8 cellular contexts compared by ENCODE assay signal in the genomic region with DNA sequence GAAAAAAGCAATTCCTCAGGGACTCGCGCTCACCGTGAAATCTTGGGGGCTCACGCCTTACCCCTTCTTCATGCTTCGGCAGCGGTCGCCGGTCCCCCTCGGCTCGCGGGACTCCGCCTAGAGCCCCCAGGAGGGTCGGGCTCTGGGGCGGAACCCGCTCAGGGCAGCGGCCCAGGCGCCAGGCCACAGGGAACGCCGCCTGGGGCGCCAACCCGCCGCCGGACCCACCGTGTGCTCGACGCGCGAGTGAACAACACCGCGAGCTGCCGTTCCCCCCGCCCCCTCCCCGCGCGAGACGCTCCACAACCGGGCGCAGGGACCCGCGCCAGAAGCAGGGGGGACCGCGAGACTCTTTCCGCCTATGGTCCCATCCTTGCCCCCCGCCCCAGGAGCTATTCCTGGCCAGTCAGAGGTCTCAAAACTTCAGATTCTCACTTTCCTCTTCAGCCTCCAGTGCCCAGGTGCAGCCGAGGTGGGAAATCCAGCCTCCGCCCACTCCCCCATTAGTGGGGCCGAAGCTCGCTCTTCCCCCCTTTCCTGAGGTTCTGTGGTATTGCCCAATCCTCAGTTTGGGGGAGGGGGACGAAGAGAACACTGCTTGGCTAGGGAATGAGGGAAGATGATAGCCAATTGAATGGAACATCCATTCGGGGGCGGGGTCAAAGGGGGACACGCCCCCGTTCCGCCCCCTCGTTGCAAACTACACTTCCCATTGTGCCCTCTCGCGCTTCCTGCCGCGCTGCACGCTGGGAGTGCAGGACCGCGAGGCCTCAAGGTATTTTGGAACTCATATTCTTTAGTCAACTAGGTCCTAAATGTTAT. TPM values are rescaled to one million over a fixed set of nuclear protein-coding genes. Genes with fewer than 3 reads are reported as not detected.
DNase-seq lines count a peak whose midpoint lies in the region; ATAC-seq and TF ChIP-seq lines count a peak whose summit lies in the region.

TSS of gene WASF1 (minus strand) at position 265 of the 822 bp plus-strand sequence. CDS start 52,069 bp downstream, outside the sequence.

- peak within 1 kb of the TSS; percentile 74 to 98 for H4K8ac ChIP-seq in IMR-90 (ENCODE audit: low read depth in 2 of 2, low read length in 2 of 2)

- peaks cover 87% of the 10 kb centered on the region for H3K79me2 ChIP-seq in OCI-LY7 (ENCODE audit: insufficient read depth, low read depth, low read length)

- peak within 1 kb of the TSS; percentile 93 for H3K56ac ChIP-seq in IMR-90 (ENCODE audit: extremely low read depth, insufficient read depth, low read length)

- H3K9ac ChIP-seq in IMR-90 (ENCODE audit: low read depth, low read length): peak within 1 kb of the TSS; percentile 98

- ATAC-seq in GM21529 (IDR thresholded peaks at IDR 0.05; ENCODE audit: unreplicated experiment) (peak; percentile 84), IMR-90 (ENCODE audit: low read depth) (peak; percentile 95)

- H3K4me2 ChIP-seq in IMR-90 (ENCODE audit: low read depth, low read length) (peak within 1 kb of the TSS; percentile 92), OCI-LY7 (ENCODE audit: low read length) (peak within 1 kb of the TSS; percentile 95)

- WGBS in IMR-90 (ENCODE audit: extremely low coverage in 2 of 2, insufficient read length in 1 of 2), 2 experiments: 0% methylated on average over 10 of the region's 62 CpGs; no CpG with 5 or more reads in 1 of the 2 experiments

- peak within 1 kb of the TSS; percentile 93 for H3K14ac ChIP-seq in IMR-90 (replicated peaks; ENCODE audit: low read depth, low read length)

- DNase-seq in D341Med (ENCODE audit: low spot score) (peak; percentile 90), IMR-90 (peak; percentile 98), OCI-LY7 (ENCODE audit: low spot score) (peak; percentile 97), activated T-cell treated with anti-CD3 and anti-CD28 coated beads for 4 hours (peak; percentile 88), epithelial cell of prostate (ENCODE audit: low read depth, low spot score) (peak; percentile 89)
- peak; percentile 78 to 82 for DNase-seq in stimulated activated CD8-positive, alpha-beta memory T cell treated with anti-CD3 and anti-CD28 coated beads, Interleukin-2, amount 100 ng/mL, for 48 hours (ENCODE audit: low read depth in 2 of 2)

- H3K9me2 ChIP-seq in OCI-LY7 (ENCODE audit: insufficient read depth, low read length): no peaks in the 10 kb centered on the region

- in situ Hi-C loops in IMR-90 (cut with MboI; ENCODE audit: low sequenced_read_pairs): no loop called here

- H3K23ac ChIP-seq in IMR-90 (ENCODE audit: low read depth, low read length): peak within 1 kb of the TSS; percentile 96

- H3K9me3 ChIP-seq in IMR-90 (ENCODE audit: control insufficient read depth, insufficient read depth, low read length) (no peaks in the 10 kb centered on the region), OCI-LY7 (ENCODE audit: low read length) (no peaks in the 10 kb centered on the region), mononuclear cell (ENCODE audit: low read depth, low read length) (no peaks in the 10 kb centered on the region)

- no TSS peak for BruUV-seq in IMR-90 (replicated peaks; lab: Mats Ljungman, UMichigan)
- no TSS peak for BruUV-seq in OCI-LY7 (replicated peaks; lab: Mats Ljungman, UMichigan)

- peak within 1 kb of the TSS; percentile 22; the same call in 1 of the 2 replicates for H2AK5ac ChIP-seq in IMR-90 (ENCODE audit: low read depth, low read length)

- H2AFZ ChIP-seq in IMR-90 (replicated peaks; ENCODE audit: low read length, poor library complexity) (peak within 1 kb of the TSS; percentile 99), OCI-LY7 (ENCODE audit: low read length) (peak within 1 kb of the TSS; percentile 76)

- H3K27me3 ChIP-seq in IMR-90 (ENCODE audit: control insufficient read depth, insufficient read depth, low read length) (no peaks in the 10 kb centered on the region), mononuclear cell (ENCODE audit: insufficient read depth, low read length) (peaks cover 17% of the 10 kb centered on the region)

- TF ChIP-seq POLR2A in IMR-90 (IDR thresholded peaks at IDR 0.05; ENCODE audit: low read depth, low read length): no peak; the same call in 1 of the 2 replicates

- 0 out of 2 replicates have a peak, but pooled peaks cover 3% of the 10 kb centered on the region for H4K20me1 ChIP-seq in IMR-90 (ENCODE audit: insufficient read depth, low read length)
- H4K20me1 ChIP-seq in OCI-LY7 (ENCODE audit: insufficient read depth, low read length): peaks cover 21% of the 10 kb centered on the region; the same call in 1 of the 2 replicates

- H3K27ac ChIP-seq in IMR-90 (ENCODE audit: insufficient read depth, low read length): peak within 1 kb of the TSS; percentile 98
- H3K27ac ChIP-seq in OCI-LY7 (ENCODE audit: low read depth, low read length, poor library complexity, severe bottlenecking): peak within 1 kb of the TSS; percentile 74
- H3K27ac ChIP-seq in epithelial cell of prostate: peak within 1 kb of the TSS; percentile 59

- H3K79me1 ChIP-seq in IMR-90 (ENCODE audit: low read depth in 1 of 2, low read length in 2 of 2): peaks cover 12 to 38% of the 10 kb centered on the region in 2 experiments

- no peaks in the 10 kb centered on the region for H3K36me3 ChIP-seq in IMR-90 (ENCODE audit: control insufficient read depth, insufficient read depth, low read length)
- H3K36me3 ChIP-seq in OCI-LY7 (ENCODE audit: insufficient read depth, low read length): peaks cover 23% of the 10 kb centered on the region; the same call in 1 of the 2 replicates

- peak within 1 kb of the TSS; percentile 96 for H4K91ac ChIP-seq in IMR-90 (ENCODE audit: insufficient read depth, low read depth, low read length)

- peaks cover 8% of the 10 kb centered on the region for H3K9me1 ChIP-seq in IMR-90 (ENCODE audit: insufficient read depth, low read length)

- dilution Hi-C loops in IMR-90 (cut with HindIII; ENCODE audit: low sequenced_read_pairs, unreplicated experiment): no loop called here

- peak within 1 kb of the TSS; percentile 83 for H4K5ac ChIP-seq in IMR-90 (ENCODE audit: low read depth, low read length)

- TF ChIP-seq CTCF in IMR-90 (conservative IDR thresholded peaks at IDR 0.05; ENCODE audit: low read depth, low read length) (no peak), OCI-LY7 (conservative IDR thresholded peaks at IDR 0.05; ENCODE audit: low read length) (no peak)

- peak within 1 kb of the TSS; percentile 96 for H2BK5ac ChIP-seq in IMR-90 (ENCODE audit: low read depth, low read length, poor library complexity, severe bottlenecking)

- peak within 1 kb of the TSS; percentile 25; the same call in 2 of the 3 replicates for H2BK15ac ChIP-seq in IMR-90 (ENCODE audit: low read depth, low read length)

- intact Hi-C loops in IMR-90 (cut with micrococcal nuclease): loop anchor here (2.0 to 5.0 kb wide), 4 partner anchors 83 to 163 kb away; no protein-coding TSS in a partner anchor
- intact Hi-C loops in OCI-LY7 (cut with micrococcal nuclease; ENCODE audit: unreplicated experiment): loop anchor here (2.0 to 10.0 kb wide), 7 partner anchors 27 to 695 kb away; partner anchors contain the start of genes AK9, AMD1 and FIG4

- CTCF ChIA-PET in IMR-90 (lab: Yijun Ruan, JAX) (interaction anchor here (1.8 to 2.5 kb wide), 2 partner anchors 140 to 211 kb away, joined by 4 to 19 read pairs; no protein-coding TSS in a partner anchor), OCI-LY7 (lab: Charles Lee; ENCODE audit: unreplicated experiment) (interaction anchor here (0.6 to 3.1 kb wide), 4 partner anchors 27 to 462 kb away, joined by 3 to 20 read pairs (median 5); no protein-coding TSS in a partner anchor)

- H3K18ac ChIP-seq in IMR-90 (ENCODE audit: low read depth, low read length): peak within 1 kb of the TSS; percentile 94

- H2BK120ac ChIP-seq in IMR-90 (ENCODE audit: low read depth, low read length): peak within 1 kb of the TSS; percentile 97

- peak within 1 kb of the TSS; percentile 96 for H2AK9ac ChIP-seq in IMR-90 (replicated peaks; ENCODE audit: low read depth, low read length, poor library complexity)

- H3K4ac ChIP-seq in IMR-90 (ENCODE audit: low read depth, low read length): peak within 1 kb of the TSS; percentile 94

- peak within 1 kb of the TSS; percentile 84; the same call in 1 of the 2 replicates for H2BK20ac ChIP-seq in IMR-90 (ENCODE audit: low read depth, low read length)

- no peak for TF ChIP-seq RAD21 in IMR-90 (IDR thresholded peaks at IDR 0.05; ENCODE audit: low read length)

- H3K4me1 ChIP-seq in IMR-90 (ENCODE audit: control insufficient read depth, insufficient read depth, low read length): 0 out of 2 replicates have a peak, but pooled peaks cover 5% of the 10 kb centered on the region
- peaks cover 51% of the 10 kb centered on the region for H3K4me1 ChIP-seq in OCI-LY7 (ENCODE audit: insufficient read depth, low read length, poor library complexity, severe bottlenecking)
- peaks cover 32% of the 10 kb centered on the region for H3K4me1 ChIP-seq in mononuclear cell (ENCODE audit: insufficient read depth, low read length)

- POLR2A ChIA-PET in IMR-90 (lab: Charles Lee; ENCODE audit: unreplicated experiment): interaction anchor here (0.5 to 0.7 kb wide), 2 partner anchors 26 to 68 kb away, joined by 3 read pairs; no protein-coding TSS in a partner anchor
- POLR2A ChIA-PET in OCI-LY7 (lab: Charles Lee): interaction anchor here (0.5 to 5.5 kb wide), 19 partner anchors 8 to 1009 kb away, joined by 3 to 55 read pairs (median 3); partner anchors contain the start of genes AK9 and FIG4

- peak within 1 kb of the TSS; percentile 81 for H3K4me3 ChIP-seq in IMR-90 (ENCODE audit: insufficient read depth, low read depth, low read length)
- peak within 1 kb of the TSS; percentile 83 for H3K4me3 ChIP-seq in OCI-LY7 (ENCODE audit: low read depth, low read length, poor library complexity, severe bottlenecking)
- peak within 1 kb of the TSS; percentile 93 for H3K4me3 ChIP-seq in mononuclear cell (ENCODE audit: low read length)

TF ChIP-seq in IMR-90, 13 proteins besides CTCF, POLR2A, EP300 and RAD21 (continues in another document):
- TF ChIP-seq MAZ (IDR thresholded peaks at IDR 0.05; ENCODE audit: borderline replicate concordance, low read depth, low read length) (no peak; the same call in 1 of the 2 replicates), CHD1 (IDR thresholded peaks at IDR 0.05; ENCODE audit: low read depth, low read length) (no peak; the same call in 1 of the 2 replicates), RFX5 (IDR thresholded peaks at IDR 0.05; ENCODE audit: low read depth, low read length) (no peak), FOS (IDR thresholded peaks at IDR 0.05; ENCODE audit: low read depth, low read length) (no peak), CEBPB (IDR thresholded peaks at IDR 0.05; ENCODE audit: low read depth, low read length) (peak; percentile 99)

RNA-seq across cellular contexts. Expression of gene WASF1, which starts in this region (rescaled TPM):
- total RNA-seq in IMR-90 (2012; rRNA removed): 3.0 and 4.4 TPM in 2 replicates
- 15.6 and 17.3 TPM in 2 replicates for polyA plus RNA-seq in IMR-90 (2012; rRNA removed)
- polyA plus RNA-seq in IMR-90 (2012; cell fraction: cytosol; rRNA removed): 9.0 and 11.2 TPM in 2 replicates
- polyA plus RNA-seq in IMR-90 (2012; cell fraction: nucleus; rRNA removed; ENCODE audit: low replicate concordance): 11.4 and 19.1 TPM in 2 replicates
- 21.7 and 34.6 TPM in 2 replicates for total RNA-seq in OCI-LY7 (2014; rRNA removed; shearing (Covaris generic))
- 78.4 and 90.6 TPM in 2 replicates for total RNA-seq in OCI-LY7 (2022)
- 2.8 TPM for total RNA-seq in mononuclear cell

Comparison
In these comparisons a context has a peak if more than half of its experiments do, and no peak if none do; other contexts are left out.
1. Peak in every context shown above with its lines: DNase-seq, ATAC-seq, H3K4me3 ChIP-seq and H3K27ac ChIP-seq.